Comparison of ENCODE assay signal across 1 cellular context in genomic region chr3:42130329-42131070, GRCh38.
A peak's percentile ranks its signal among the peaks of the same experiment; 100 is the strongest.
TF ChIP-seq lines count a peak whose summit lies in the region.

No MANE protein-coding gene starts in this region.

TF ChIP-seq in HepG2, 621 proteins besides CTCF, POLR2A, EP300 and RAD21 (continued from another document and continues in another):
- TF ChIP-seq LRRFIP1 (CRISPR knock-in tag; conservative IDR thresholded peaks at IDR 0.05) (no peak), KAT8 (CRISPR knock-in tag; IDR thresholded peaks at IDR 0.05) (peak; percentile 67; the same call in 1 of the 2 replicates), AKAP8 (CRISPR knock-in tag; IDR thresholded peaks at IDR 0.05) (no peak), ZNF207 (IDR thresholded peaks at IDR 0.05; ENCODE audit: borderline replicate concordance) (no peak), STAT5B (CRISPR knock-in tag; IDR thresholded peaks at IDR 0.05) (no peak; the same call in 1 of the 2 replicates), CBFB (CRISPR knock-in tag; IDR thresholded peaks at IDR 0.05) (peak; percentile 59; the same call in 1 of the 2 replicates), ZSCAN25 (CRISPR knock-in tag; IDR thresholded peaks at IDR 0.05) (no peak), HOMEZ (CRISPR knock-in tag; IDR thresholded peaks at IDR 0.05; ENCODE audit: low read depth) (peak; percentile 80), ZNF790 (CRISPR knock-in tag; IDR thresholded peaks at IDR 0.05; ENCODE audit: borderline replicate concordance) (no peak), ZNF773 (CRISPR knock-in tag; IDR thresholded peaks at IDR 0.05; ENCODE audit: borderline replicate concordance) (no peak), AGO1 (IDR thresholded peaks at IDR 0.05; ENCODE audit: low read depth, low read length, poor library complexity, severe bottlenecking) (no peak), ZNF343 (CRISPR knock-in tag; IDR thresholded peaks at IDR 0.05) (0 out of 2 replicates have a peak, but pooled peaks have one; percentile 63), ZBTB40 (IDR thresholded peaks at IDR 0.05) (no peak), ZBTB40 (CRISPR knock-in tag; IDR thresholded peaks at IDR 0.05) (no peak; the same call in 1 of the 2 replicates), ZSCAN12 (CRISPR knock-in tag; IDR thresholded peaks at IDR 0.05) (no peak), SAP130 (CRISPR knock-in tag; IDR thresholded peaks at IDR 0.05; ENCODE audit: low read depth) (peak; percentile 75), ZNF615 (CRISPR knock-in tag; IDR thresholded peaks at IDR 0.05; ENCODE audit: borderline replicate concordance) (peak; percentile 73; the same call in 1 of the 2 replicates), CBX1 (IDR thresholded peaks at IDR 0.05; ENCODE audit: low read depth) (no peak), FOSL2 (CRISPR knock-in tag; IDR thresholded peaks at IDR 0.05) (peak; percentile 84), GPN1 (CRISPR knock-in tag; IDR thresholded peaks at IDR 0.05; ENCODE audit: borderline replicate concordance) (no peak), SNAI1 (CRISPR knock-in tag; IDR thresholded peaks at IDR 0.05; ENCODE audit: borderline replicate concordance) (no peak; the same call in 1 of the 2 replicates), EHMT2 (IDR thresholded peaks at IDR 0.05; ENCODE audit: borderline replicate concordance, low read depth, low read length) (peak; percentile 75; the same call in 1 of the 2 replicates), ZNF101 (CRISPR knock-in tag; IDR thresholded peaks at IDR 0.05; ENCODE audit: borderline replicate concordance, low read depth) (0 out of 2 replicates have a peak, but pooled peaks have one; percentile 55), GATA4 (IDR thresholded peaks at IDR 0.05; ENCODE audit: borderline replicate concordance, low read depth) (peak; percentile 95), ZNF614 (CRISPR knock-in tag; IDR thresholded peaks at IDR 0.05; ENCODE audit: borderline replicate concordance) (0 out of 2 replicates have a peak, but pooled peaks have one; percentile 16), RARA (CRISPR knock-in tag; IDR thresholded peaks at IDR 0.05) (peak; percentile 87)
- TF ChIP-seq, protein P1, sequence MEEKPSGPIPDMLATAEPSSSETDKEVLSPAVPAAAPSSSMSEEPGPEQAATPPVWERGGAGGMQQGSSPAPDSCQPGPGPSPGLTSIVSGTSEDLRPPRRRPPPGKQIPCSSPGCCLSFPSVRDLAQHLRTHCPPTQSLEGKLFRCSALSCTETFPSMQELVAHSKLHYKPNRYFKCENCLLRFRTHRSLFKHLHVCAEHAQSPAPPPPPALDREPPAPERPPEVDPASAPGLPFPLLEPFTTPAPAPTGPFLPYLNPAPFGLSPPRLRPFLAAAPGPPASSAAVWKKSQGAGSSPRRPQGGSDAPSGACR (CRISPR knock-in tag; IDR thresholded peaks at IDR 0.05): 0 out of 2 replicates have a peak, but pooled peaks have one; percentile 73
- TF ChIP-seq, protein P2, sequence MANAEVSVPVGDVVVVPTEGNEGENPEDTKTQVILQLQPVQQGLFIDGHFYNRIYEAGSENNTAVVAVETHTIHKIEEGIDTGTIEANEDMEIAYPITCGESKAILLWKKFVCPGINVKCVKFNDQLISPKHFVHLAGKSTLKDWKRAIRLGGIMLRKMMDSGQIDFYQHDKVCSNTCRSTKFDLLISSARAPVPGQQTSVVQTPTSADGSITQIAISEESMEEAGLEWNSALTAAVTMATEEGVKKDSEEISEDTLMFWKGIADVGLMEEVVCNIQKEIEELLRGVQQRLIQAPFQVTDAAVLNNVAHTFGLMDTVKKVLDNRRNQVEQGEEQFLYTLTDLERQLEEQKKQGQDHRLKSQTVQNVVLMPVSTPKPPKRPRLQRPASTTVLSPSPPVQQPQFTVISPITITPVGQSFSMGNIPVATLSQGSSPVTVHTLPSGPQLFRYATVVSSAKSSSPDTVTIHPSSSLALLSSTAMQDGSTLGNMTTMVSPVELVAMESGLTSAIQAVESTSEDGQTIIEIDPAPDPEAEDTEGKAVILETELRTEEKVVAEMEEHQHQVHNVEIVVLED (CRISPR knock-in tag; IDR thresholded peaks at IDR 0.05; ENCODE audit: borderline replicate concordance): peak; percentile 31; the same call in 1 of the 2 replicates
- TF ChIP-seq, protein P3, sequence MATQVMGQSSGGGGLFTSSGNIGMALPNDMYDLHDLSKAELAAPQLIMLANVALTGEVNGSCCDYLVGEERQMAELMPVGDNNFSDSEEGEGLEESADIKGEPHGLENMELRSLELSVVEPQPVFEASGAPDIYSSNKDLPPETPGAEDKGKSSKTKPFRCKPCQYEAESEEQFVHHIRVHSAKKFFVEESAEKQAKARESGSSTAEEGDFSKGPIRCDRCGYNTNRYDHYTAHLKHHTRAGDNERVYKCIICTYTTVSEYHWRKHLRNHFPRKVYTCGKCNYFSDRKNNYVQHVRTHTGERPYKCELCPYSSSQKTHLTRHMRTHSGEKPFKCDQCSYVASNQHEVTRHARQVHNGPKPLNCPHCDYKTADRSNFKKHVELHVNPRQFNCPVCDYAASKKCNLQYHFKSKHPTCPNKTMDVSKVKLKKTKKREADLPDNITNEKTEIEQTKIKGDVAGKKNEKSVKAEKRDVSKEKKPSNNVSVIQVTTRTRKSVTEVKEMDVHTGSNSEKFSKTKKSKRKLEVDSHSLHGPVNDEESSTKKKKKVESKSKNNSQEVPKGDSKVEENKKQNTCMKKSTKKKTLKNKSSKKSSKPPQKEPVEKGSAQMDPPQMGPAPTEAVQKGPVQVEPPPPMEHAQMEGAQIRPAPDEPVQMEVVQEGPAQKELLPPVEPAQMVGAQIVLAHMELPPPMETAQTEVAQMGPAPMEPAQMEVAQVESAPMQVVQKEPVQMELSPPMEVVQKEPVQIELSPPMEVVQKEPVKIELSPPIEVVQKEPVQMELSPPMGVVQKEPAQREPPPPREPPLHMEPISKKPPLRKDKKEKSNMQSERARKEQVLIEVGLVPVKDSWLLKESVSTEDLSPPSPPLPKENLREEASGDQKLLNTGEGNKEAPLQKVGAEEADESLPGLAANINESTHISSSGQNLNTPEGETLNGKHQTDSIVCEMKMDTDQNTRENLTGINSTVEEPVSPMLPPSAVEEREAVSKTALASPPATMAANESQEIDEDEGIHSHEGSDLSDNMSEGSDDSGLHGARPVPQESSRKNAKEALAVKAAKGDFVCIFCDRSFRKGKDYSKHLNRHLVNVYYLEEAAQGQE (IDR thresholded peaks at IDR 0.05; ENCODE audit: borderline replicate concordance in 1 of 2, low read depth in 1 of 2, low read length in 2 of 2): peak in 1 of 2 experiments; percentile 53; a peak in 1 of 4 replicates
- TF ChIP-seq, protein P4, sequence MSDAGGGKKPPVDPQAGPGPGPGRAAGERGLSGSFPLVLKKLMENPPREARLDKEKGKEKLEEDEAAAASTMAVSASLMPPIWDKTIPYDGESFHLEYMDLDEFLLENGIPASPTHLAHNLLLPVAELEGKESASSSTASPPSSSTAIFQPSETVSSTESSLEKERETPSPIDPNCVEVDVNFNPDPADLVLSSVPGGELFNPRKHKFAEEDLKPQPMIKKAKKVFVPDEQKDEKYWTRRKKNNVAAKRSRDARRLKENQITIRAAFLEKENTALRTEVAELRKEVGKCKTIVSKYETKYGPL (CRISPR knock-in tag; IDR thresholded peaks at IDR 0.05): no peak
- TF ChIP-seq, protein P5, sequence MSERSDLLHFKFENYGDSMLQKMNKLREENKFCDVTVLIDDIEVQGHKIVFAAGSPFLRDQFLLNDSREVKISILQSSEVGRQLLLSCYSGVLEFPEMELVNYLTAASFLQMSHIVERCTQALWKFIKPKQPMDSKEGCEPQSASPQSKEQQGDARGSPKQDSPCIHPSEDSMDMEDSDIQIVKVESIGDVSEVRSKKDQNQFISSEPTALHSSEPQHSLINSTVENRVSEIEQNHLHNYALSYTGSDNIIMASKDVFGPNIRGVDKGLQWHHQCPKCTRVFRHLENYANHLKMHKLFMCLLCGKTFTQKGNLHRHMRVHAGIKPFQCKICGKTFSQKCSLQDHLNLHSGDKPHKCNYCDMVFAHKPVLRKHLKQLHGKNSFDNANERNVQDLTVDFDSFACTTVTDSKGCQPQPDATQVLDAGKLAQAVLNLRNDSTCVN (CRISPR knock-in tag; IDR thresholded peaks at IDR 0.05; ENCODE audit: borderline replicate concordance): no peak
- TF ChIP-seq, protein P6, sequence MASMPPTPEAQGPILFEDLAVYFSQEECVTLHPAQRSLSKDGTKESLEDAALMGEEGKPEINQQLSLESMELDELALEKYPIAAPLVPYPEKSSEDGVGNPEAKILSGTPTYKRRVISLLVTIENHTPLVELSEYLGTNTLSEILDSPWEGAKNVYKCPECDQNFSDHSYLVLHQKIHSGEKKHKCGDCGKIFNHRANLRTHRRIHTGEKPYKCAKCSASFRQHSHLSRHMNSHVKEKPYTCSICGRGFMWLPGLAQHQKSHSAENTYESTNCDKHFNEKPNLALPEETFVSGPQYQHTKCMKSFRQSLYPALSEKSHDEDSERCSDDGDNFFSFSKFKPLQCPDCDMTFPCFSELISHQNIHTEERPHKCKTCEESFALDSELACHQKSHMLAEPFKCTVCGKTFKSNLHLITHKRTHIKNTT (CRISPR knock-in tag; IDR thresholded peaks at IDR 0.05): no peak
